In the genomic region with DNA sequence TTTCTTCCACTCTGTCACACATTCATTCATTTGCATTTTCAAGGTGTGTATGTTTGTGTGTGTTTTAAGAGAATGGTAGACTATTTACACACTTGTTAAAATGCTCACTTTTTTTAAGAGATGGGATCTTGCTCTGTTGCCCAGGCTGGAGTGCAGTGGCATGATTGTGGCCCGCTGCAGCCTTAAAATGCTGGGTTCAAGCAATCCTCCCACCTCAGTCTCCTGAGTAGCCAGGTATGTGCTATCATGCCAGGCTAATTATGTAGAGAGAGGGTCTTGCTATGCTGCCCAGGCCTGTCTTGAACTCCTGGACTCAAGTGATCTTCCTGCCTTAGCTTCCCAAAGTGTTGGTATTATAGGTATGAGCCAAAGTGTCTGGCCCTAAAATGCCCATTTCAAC, we compare ENCODE assay signal across 1 cellular context.
TF ChIP-seq lines count a peak whose summit lies in the region.

No MANE protein-coding gene starts in this region.

TF ChIP-seq in HEK293, 187 proteins besides CTCF, POLR2A, EP300 and RAD21 (continued from another document):
- no peak for TF ChIP-seq PRDM2 (tag by site-specific recombination; IDR thresholded peaks at IDR 0.05; ENCODE audit: borderline replicate concordance)
